In genomic region chr7:55573234-55573504, GRCh38 we compare ENCODE assay signal across 8 cellular contexts. TPM values are rescaled to one million over a fixed set of nuclear protein-coding genes. Genes with fewer than 3 reads are reported as not detected.
DNase-seq lines count a peak whose midpoint lies in the region; ATAC-seq lines count a peak whose summit lies in the region.

No MANE protein-coding gene starts in this region.

- peak overlapping the region; percentile 92 for H3K4me3 ChIP-seq in iPS-20b (ENCODE audit: low read length)

- H3K9ac ChIP-seq in iPS-20b (ENCODE audit: low read depth, low read length) = no peak overlapping the region

- no peak for DNase-seq in activated CD8-positive, alpha-beta memory T cell treated with anti-CD3 and anti-CD28 coated beads, Interleukin-2, amount 10 ng/mL, durations not matched to agents 7 days and 5 days
- DNase-seq in activated CD8-positive, alpha-beta memory T cell treated with anti-CD3 and anti-CD28 coated beads, Interleukin-2, amount 50 U/mL, for 4 hours = no peak
- DNase-seq in activated CD4-positive, alpha-beta memory T cell treated with anti-CD3 and anti-CD28 coated beads, Interleukin-2, amount 10 ng/mL, durations not matched to agents 7 days and 5 days = no peak
- no peak for DNase-seq in activated CD4-positive, alpha-beta T cell treated with anti-CD3 and anti-CD28 coated beads for 1 hour

- H3K27ac Mint-ChIP-seq in activated CD8-positive, alpha-beta memory T cell treated with anti-CD3 and anti-CD28 coated beads, Interleukin-2, amount 10 ng/mL, durations not matched to agents 7 days and 5 days = peak overlapping the region; percentile 80
- peak overlapping the region; percentile 67 for H3K27ac Mint-ChIP-seq in activated CD4-positive, alpha-beta memory T cell treated with anti-CD3 and anti-CD28 coated beads, Interleukin-2, amount 10 ng/mL, durations not matched to agents 7 days and 5 days

- no peaks in the 10 kb centered on the region for H3K27me3 Mint-ChIP-seq in activated CD8-positive, alpha-beta memory T cell treated with anti-CD3 and anti-CD28 coated beads, Interleukin-2, amount 10 ng/mL, durations not matched to agents 7 days and 5 days
- no peaks in the 10 kb centered on the region for H3K27me3 Mint-ChIP-seq in activated CD4-positive, alpha-beta memory T cell treated with anti-CD3 and anti-CD28 coated beads, Interleukin-2, amount 10 ng/mL, durations not matched to agents 7 days and 5 days

- POLR2A ChIA-PET in activated CD4-positive, alpha-beta memory T cell treated with anti-CD3 and anti-CD28 coated beads, Interleukin-2, amount 10 ng/mL, durations not matched to agents 7 days and 5 days (lab: Charles Lee) = interaction anchor here (0.9 to 6.7 kb wide), 9 partner anchors 9 to 533 kb away, joined by 3 to 88 read pairs (median 4); partner anchors contain the start of genes CCT6A, CHCHD2, LANCL2 and PSPH

- H3K36me3 Mint-ChIP-seq in activated CD8-positive, alpha-beta memory T cell treated with anti-CD3 and anti-CD28 coated beads, Interleukin-2, amount 10 ng/mL, durations not matched to agents 7 days and 5 days = peaks cover 2% of the 10 kb centered on the region
- H3K36me3 Mint-ChIP-seq in activated CD4-positive, alpha-beta memory T cell treated with anti-CD3 and anti-CD28 coated beads, Interleukin-2, amount 10 ng/mL, durations not matched to agents 7 days and 5 days (ENCODE audit: low read depth) = peaks cover 2% of the 10 kb centered on the region

- no peak for ATAC-seq in activated CD8-positive, alpha-beta memory T cell treated with anti-CD3 and anti-CD28 coated beads, Interleukin-2, amount 10 ng/mL, durations not matched to agents 7 days and 5 days
- ATAC-seq in GM18861 (IDR thresholded peaks at IDR 0.05; ENCODE audit: unreplicated experiment) (no peak), HG02610 (IDR thresholded peaks at IDR 0.05; ENCODE audit: unreplicated experiment) (no peak)

- H3K4me3 Mint-ChIP-seq in activated CD8-positive, alpha-beta memory T cell treated with anti-CD3 and anti-CD28 coated beads, Interleukin-2, amount 10 ng/mL, durations not matched to agents 7 days and 5 days = peak overlapping the region; percentile 78
- H3K4me3 Mint-ChIP-seq in activated CD4-positive, alpha-beta memory T cell treated with anti-CD3 and anti-CD28 coated beads, Interleukin-2, amount 10 ng/mL, durations not matched to agents 7 days and 5 days = peak overlapping the region; percentile 77

- H3K36me3 ChIP-seq in iPS-20b (ENCODE audit: insufficient read depth, low read depth, low read length) = no peaks in the 10 kb centered on the region

- no peak overlapping the region for H3K27ac ChIP-seq in iPS-20b (ENCODE audit: low read length)
- peak overlapping the region; percentile 73 for H3K27ac ChIP-seq in temporal lobe (ENCODE audit: low read depth, low read length)

- no peaks in the 10 kb centered on the region for H3K9me3 ChIP-seq in iPS-20b (ENCODE audit: insufficient read depth, low read depth, low read length)

- peaks cover 53% of the 10 kb centered on the region for H3K4me1 Mint-ChIP-seq in activated CD8-positive, alpha-beta memory T cell treated with anti-CD3 and anti-CD28 coated beads, Interleukin-2, amount 10 ng/mL, durations not matched to agents 7 days and 5 days
- H3K4me1 Mint-ChIP-seq in activated CD4-positive, alpha-beta memory T cell treated with anti-CD3 and anti-CD28 coated beads, Interleukin-2, amount 10 ng/mL, durations not matched to agents 7 days and 5 days = peaks cover 64% of the 10 kb centered on the region

- peaks cover 21% of the 10 kb centered on the region for H3K27me3 ChIP-seq in iPS-20b (ENCODE audit: insufficient read depth, low read length)

- H3K9me3 Mint-ChIP-seq in activated CD8-positive, alpha-beta memory T cell treated with anti-CD3 and anti-CD28 coated beads, Interleukin-2, amount 10 ng/mL, durations not matched to agents 7 days and 5 days (ENCODE audit: low read depth) = no peaks in the 10 kb centered on the region
- peaks cover 2% of the 10 kb centered on the region for H3K9me3 Mint-ChIP-seq in activated CD4-positive, alpha-beta memory T cell treated with anti-CD3 and anti-CD28 coated beads, Interleukin-2, amount 10 ng/mL, durations not matched to agents 7 days and 5 days

- CTCF ChIA-PET in activated CD8-positive, alpha-beta memory T cell treated with anti-CD3 and anti-CD28 coated beads, Interleukin-2, amount 10 ng/mL, durations not matched to agents 7 days and 5 days (lab: Charles Lee) = interaction anchor here (0.7 to 6.0 kb wide), 4 partner anchors 17 to 492 kb away, joined by 3 to 33 read pairs (median 4); no protein-coding TSS in a partner anchor
- CTCF ChIA-PET in activated CD4-positive, alpha-beta memory T cell treated with anti-CD3 and anti-CD28 coated beads, Interleukin-2, amount 10 ng/mL, durations not matched to agents 7 days and 5 days (lab: Charles Lee) = interaction anchor here (1.3 to 1.7 kb wide), 3 partner anchors 39 to 208 kb away, joined by 3 to 6 read pairs (median 4); partner anchors contain the start of gene LANCL2

- H3K4me1 ChIP-seq in iPS-20b (ENCODE audit: insufficient read depth, low read length) = peaks cover 36% of the 10 kb centered on the region

RNA-seq across cellular contexts. Expression of gene VOPP1, which starts 0.9 kb away (rescaled TPM):
- total RNA-seq in activated CD8-positive, alpha-beta memory T cell treated with anti-CD3 and anti-CD28 coated beads, Interleukin-2, amount 10 ng/mL, durations not matched to agents 7 days and 5 days = 10 to 100 TPM; 42.3 to 67.3 TPM
- 10 to 100 TPM; 51.4 to 52.7 TPM for total RNA-seq in activated CD4-positive, alpha-beta memory T cell treated with anti-CD3 and anti-CD28 coated beads, Interleukin-2, amount 10 ng/mL, durations not matched to agents 7 days and 5 days
- total RNA-seq in temporal lobe = 78.9 TPM
